In genomic region chr3:15973930-15974329, GRCh38 we compare ENCODE assay signal across 19 cellular contexts.
"Had no signal": no experiment of that assay in that cellular context is flagged by ENCODE, and none has a peak within 500 bp of the region (broad histone marks: within the 10 kb centered on the region; RNA-seq: fewer than 3 reads in every experiment).

No MANE protein-coding gene starts in this region.

- H3K4me1 ChIP-seq: prostate gland, sigmoid colon, transverse colon had no signal

- H3K27me3 ChIP-seq: dorsolateral prefrontal cortex, esophagus squamous epithelium, sigmoid colon, transverse colon had no signal

- H3K27ac Mint-ChIP-seq: activated CD4-positive, alpha-beta memory T cell treated with anti-CD3 and anti-CD28 coated beads for 36 hours; activated naive CD8-positive, alpha-beta T cell treated with anti-CD3 and anti-CD28 coated beads for 36 hours; activated T-cell treated with anti-CD3 and anti-CD28 coated beads, Interleukin-2, amount 50 U/mL, for 72 hours; naive thymus-derived CD8-positive, alpha-beta T cell had no signal

- H3K27me3 Mint-ChIP-seq: activated CD4-positive, alpha-beta memory T cell treated with anti-CD3 and anti-CD28 coated beads for 36 hours; activated naive CD8-positive, alpha-beta T cell treated with anti-CD3 and anti-CD28 coated beads for 36 hours had no signal

- H3K9me3 Mint-ChIP-seq: activated CD4-positive, alpha-beta memory T cell treated with anti-CD3 and anti-CD28 coated beads for 36 hours; activated naive CD8-positive, alpha-beta T cell treated with anti-CD3 and anti-CD28 coated beads for 36 hours; naive thymus-derived CD8-positive, alpha-beta T cell had no signal

- H3K9me3 ChIP-seq: esophagus squamous epithelium, prostate gland, sigmoid colon, transverse colon had no signal

- H3K36me3 Mint-ChIP-seq: activated CD4-positive, alpha-beta memory T cell treated with anti-CD3 and anti-CD28 coated beads for 36 hours; activated naive CD8-positive, alpha-beta T cell treated with anti-CD3 and anti-CD28 coated beads for 36 hours; naive thymus-derived CD8-positive, alpha-beta T cell had no signal

- H3K4me1 Mint-ChIP-seq: activated naive CD8-positive, alpha-beta T cell treated with anti-CD3 and anti-CD28 coated beads for 36 hours had no signal

- H3K27ac ChIP-seq: dorsolateral prefrontal cortex, esophagus squamous epithelium, prostate gland, sigmoid colon, transverse colon had no signal

- H3K4me3 Mint-ChIP-seq: activated CD4-positive, alpha-beta memory T cell treated with anti-CD3 and anti-CD28 coated beads for 36 hours; activated naive CD8-positive, alpha-beta T cell treated with anti-CD3 and anti-CD28 coated beads for 36 hours; activated T-cell treated with anti-CD3 and anti-CD28 coated beads, Interleukin-2, amount 50 U/mL, for 72 hours; naive thymus-derived CD8-positive, alpha-beta T cell had no signal

- DNase-seq: activated CD4-positive, alpha-beta T cell treated with anti-CD3 and anti-CD28 coated beads for 1 hour; activated gamma-delta T cell treated with Interleukin-2 at 50 U/mL for 16 hours; activated naive CD8-positive, alpha-beta T cell treated with anti-CD3 and anti-CD28 coated beads for 36 hours; anterior cingulate cortex; dorsolateral prefrontal cortex; esophagus squamous epithelium; foreskin fibroblast; left colon; mammary epithelial cell; naive thymus-derived CD8-positive, alpha-beta T cell; nucleus accumbens; sigmoid colon; stimulated activated CD4-positive, alpha-beta T cell treated with anti-CD3 and anti-CD28 coated beads, Interleukin-2, amount 100 ng/mL, for 24 hours; stimulated activated naive CD4-positive, alpha-beta T cell; substantia nigra; transverse colon had no signal

- H3K36me3 ChIP-seq: esophagus squamous epithelium, prostate gland, sigmoid colon, transverse colon had no signal

- H3K4me3 ChIP-seq: dorsolateral prefrontal cortex, esophagus squamous epithelium, prostate gland, sigmoid colon, transverse colon had no signal

- ATAC-seq: activated T-cell treated with anti-CD3 and anti-CD28 coated beads, Interleukin-2, amount 50 U/mL, for 72 hours; left colon; naive thymus-derived CD8-positive, alpha-beta T cell had no signal
